ENCODE assay signal across 2 cellular contexts in genomic region chr4:187849556-187850245, GRCh38.
TF ChIP-seq lines count a peak whose summit lies in the region.

No MANE protein-coding gene starts in this region.

TF ChIP-seq in GM23338, 12 proteins besides CTCF, POLR2A, EP300 and RAD21:
- TF ChIP-seq EZH2phosphoT487 (IDR thresholded peaks at IDR 0.05; ENCODE audit: unreplicated experiment) (no peak), JUNB (IDR thresholded peaks at IDR 0.05; ENCODE audit: unreplicated experiment) (no peak), STAT1 (IDR thresholded peaks at IDR 0.05; ENCODE audit: unreplicated experiment) (no peak)

TF ChIP-seq in H1, 55 proteins besides CTCF, POLR2A, EP300 and RAD21:
- no peak for TF ChIP-seq RXRA (IDR thresholded peaks at IDR 0.05; ENCODE audit: insufficient read depth, low read depth, low read length)
- TF ChIP-seq TCF12 (IDR thresholded peaks at IDR 0.05; ENCODE audit: low read depth, low read length), result no peak
- no peak for TF ChIP-seq FOSL1 (IDR thresholded peaks at IDR 0.05; ENCODE audit: insufficient read depth, low read depth, low read length)
- TF ChIP-seq CEBPB (IDR thresholded peaks at IDR 0.05; ENCODE audit: low read depth, low read length), result no peak
TF ChIP-seq in H1: peak in this region for 0.
